Comparison of ENCODE assay signal across 16 cellular contexts in genomic region chr2:110741491-110741980, GRCh38. TPM values are rescaled to one million over a fixed set of nuclear protein-coding genes. Genes with fewer than 3 reads are reported as not detected.
DNase-seq lines count a peak whose midpoint lies in the region; ATAC-seq and TF ChIP-seq lines count a peak whose summit lies in the region.
"Had no signal": no experiment of that assay in that cellular context is flagged by ENCODE, and none has a peak within 500 bp of the region (broad histone marks: within the 10 kb centered on the region; RNA-seq: fewer than 3 reads in every experiment).

No MANE protein-coding gene starts in this region.

- H3K36me3 Mint-ChIP-seq in activated T-cell treated with anti-CD3 and anti-CD28 coated beads, Interleukin-2, amount 50 U/mL, for 4 hours (ENCODE audit: insufficient read depth): peaks cover 1% of the 10 kb centered on the region

- no peak overlapping the region for H2AFZ ChIP-seq in smooth muscle cell (ENCODE audit: low read depth)

- H3K27me3 ChIP-seq in smooth muscle cell (ENCODE audit: low read depth): peaks cover 6% of the 10 kb centered on the region

- H3K4me1 ChIP-seq in smooth muscle cell (ENCODE audit: low read depth): peaks cover 14% of the 10 kb centered on the region
- H3K4me1 ChIP-seq: pancreas, stomach had no signal

- no peaks in the 10 kb centered on the region for H3K4me1 Mint-ChIP-seq in activated T-cell treated with anti-CD3 and anti-CD28 coated beads, Interleukin-2, amount 50 U/mL, for 4 hours (ENCODE audit: low read depth)
- H3K4me1 Mint-ChIP-seq: CD4-positive, alpha-beta memory T cell had no signal

- no peaks in the 10 kb centered on the region for H3K79me2 ChIP-seq in smooth muscle cell (ENCODE audit: low read depth)

- WGBS in smooth muscle cell (ENCODE audit: low lambda C conversion rate): 36% methylated on average over 9 of the region's 9 CpGs

- ATAC-seq in activated T-cell treated with anti-CD3 and anti-CD28 coated beads, Interleukin-2, amount 50 U/mL, for 4 hours: peak; percentile 54 to 55
- ATAC-seq in GM21576 (IDR thresholded peaks at IDR 0.05; ENCODE audit: unreplicated experiment) (no peak), GM21786 (IDR thresholded peaks at IDR 0.05; ENCODE audit: unreplicated experiment) (no peak)
- ATAC-seq: pancreas had no signal

- no peaks in the 10 kb centered on the region for H4K20me1 ChIP-seq in smooth muscle cell (ENCODE audit: low read depth)

- no peak for DNase-seq in activated T-cell treated with anti-CD3 and anti-CD28 coated beads, Interleukin-2, amount 50 U/mL, for 4 hours
- DNase-seq in activated T-cell treated with anti-CD3 and anti-CD28 coated beads, Interleukin-2, amount 50 U/mL, for 48 hours: no peak
- DNase-seq in RPMI7951 (ENCODE audit: low read depth) (peak; percentile 18), epithelial cell of esophagus (ENCODE audit: low read depth) (peak; percentile 76), smooth muscle cell (lab: John Stamatoyannopoulos, UW; ENCODE audit: unreplicated experiment) (no peak), hypothalamus (lab: John Stamatoyannopoulos, UW) (no peak)
- DNase-seq: activated CD4-positive, alpha-beta T cell treated with anti-CD3 and anti-CD28 coated beads for 48 hours; CD4-positive, alpha-beta memory T cell; GDM1; Karpas-422; NCI-H1930; NCI-H524 treated with DMSO at 0.1 percent for 48 hours; pancreas; stomach had no signal

- H3K27ac ChIP-seq in smooth muscle cell (ENCODE audit: low read depth): peak overlapping the region; percentile 45
- H3K27ac ChIP-seq: pancreas, stomach had no signal

- H3K9me3 Mint-ChIP-seq in activated T-cell treated with anti-CD3 and anti-CD28 coated beads, Interleukin-2, amount 50 U/mL, for 4 hours: peaks cover 8% of the 10 kb centered on the region

- no peaks in the 10 kb centered on the region for H3K36me3 ChIP-seq in smooth muscle cell (ENCODE audit: low read depth)
- H3K36me3 ChIP-seq: pancreas, stomach had no signal

- H3K9ac ChIP-seq in smooth muscle cell (ENCODE audit: low read depth): no peak overlapping the region

- H3K4me2 ChIP-seq in smooth muscle cell: peak overlapping the region; percentile 50

- H3K9me3 ChIP-seq in smooth muscle cell (replicated peaks; ENCODE audit: low read depth): no peaks in the 10 kb centered on the region
- H3K9me3 ChIP-seq: pancreas had no signal

- H3K4me3 ChIP-seq in epithelial cell of esophagus (ENCODE audit: low read length) (no peak overlapping the region), smooth muscle cell (no peak overlapping the region)
- H3K4me3 ChIP-seq: pancreas, stomach had no signal

- no peak overlapping the region for H3K4me3 Mint-ChIP-seq in activated T-cell treated with anti-CD3 and anti-CD28 coated beads, Interleukin-2, amount 50 U/mL, for 4 hours
- H3K4me3 Mint-ChIP-seq: CD4-positive, alpha-beta memory T cell had no signal

- H3F3A ChIP-seq in smooth muscle cell (ENCODE audit: low read depth): no peaks in the 10 kb centered on the region

- TF ChIP-seq CTCF in epithelial cell of esophagus (IDR thresholded peaks at IDR 0.05; ENCODE audit: insufficient read depth, low read depth, low read length, missing control alignments) (peak; percentile 13), smooth muscle cell (IDR thresholded peaks at IDR 0.05; ENCODE audit: borderline replicate concordance, insufficient read depth, poor library complexity, severe bottlenecking) (no peak)

- peaks cover 67% of the 10 kb centered on the region for H3K27me3 Mint-ChIP-seq in activated T-cell treated with anti-CD3 and anti-CD28 coated beads, Interleukin-2, amount 50 U/mL, for 4 hours (ENCODE audit: low read depth)

RNA-seq across cellular contexts. Expression of gene ACOXL, which starts 9.2 kb away (rescaled TPM):
- total RNA-seq in activated T-cell treated with anti-CD3 and anti-CD28 coated beads, Interleukin-2, amount 50 U/mL, for 4 hours: under 1 TPM; 0.24 to 0.32 (median 0.30) TPM
- not detected in 2 replicates for total RNA-seq in RPMI7951 (2014; rRNA removed; shearing (Covaris generic))
- not detected in 2 replicates for total RNA-seq in smooth muscle cell
- polyA plus RNA-seq in smooth muscle cell: 0.18 TPM in 1 of 2 replicates, not detected in the other
- total RNA-seq: CD4-positive, alpha-beta memory T cell had no signal
- polyA plus RNA-seq: CD4-positive, alpha-beta memory T cell had no signal

Comparison
In these comparisons a context has a peak if more than half of its experiments do, and no peak if none do; other contexts are left out.
1. ATAC-seq: peak in activated T-cell treated with anti-CD3 and anti-CD28 coated beads, Interleukin-2, amount 50 U/mL, for 4 hours (2 of 2); none in GM21576 (single experiment) and GM21786 (single experiment).
2. DNase-seq: peak in RPMI7951 (single experiment) and epithelial cell of esophagus (single experiment); none in activated T-cell treated with anti-CD3 and anti-CD28 coated beads, Interleukin-2, amount 50 U/mL, for 4 hours (single experiment), activated T-cell treated with anti-CD3 and anti-CD28 coated beads, Interleukin-2, amount 50 U/mL, for 48 hours (0 of 2), smooth muscle cell (single experiment) and hypothalamus (0 of 51).